In the genomic region with DNA sequence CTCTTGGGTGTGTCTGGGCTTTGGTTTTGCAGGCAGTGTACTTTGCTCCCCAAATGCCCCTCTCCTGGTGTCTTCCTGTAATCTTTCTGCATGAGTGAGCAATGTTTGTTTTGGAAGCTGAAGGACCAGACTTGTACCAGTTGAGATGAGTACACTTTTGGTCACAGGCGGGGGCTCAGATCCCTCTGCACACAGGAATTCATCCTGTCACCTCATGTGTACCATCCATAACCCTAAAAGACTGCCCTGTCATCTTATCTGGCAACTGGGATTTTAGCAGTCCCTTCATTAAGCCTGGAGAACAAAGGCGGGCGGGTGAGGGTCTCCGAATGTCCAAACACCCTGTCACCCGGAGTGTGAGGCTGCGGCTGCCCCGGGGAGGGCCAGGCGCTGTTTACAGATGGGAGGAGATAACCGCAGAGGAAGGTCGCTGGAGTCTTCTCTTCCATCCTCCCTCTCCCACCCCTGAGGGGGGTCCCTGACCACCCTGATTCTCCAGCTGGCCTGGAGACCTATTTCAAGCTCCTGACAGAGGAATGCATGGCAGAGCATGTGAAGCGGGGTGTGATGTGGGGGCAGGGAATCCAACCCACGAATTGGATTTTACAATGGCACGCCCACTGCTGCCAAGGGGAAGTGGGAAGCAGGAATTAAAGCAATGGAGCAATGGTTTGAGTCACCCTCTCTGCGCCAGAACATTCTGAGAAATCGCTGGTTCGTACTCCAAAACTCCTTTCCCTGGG, we compare ENCODE assay signal across 16 cellular contexts.
DNase-seq lines count a peak whose midpoint lies in the region; ATAC-seq, FAIRE-seq and TF ChIP-seq lines count a peak whose summit lies in the region.
"Had no signal": no experiment of that assay in that cellular context is flagged by ENCODE, and none has a peak within 500 bp of the region (broad histone marks: within the 10 kb centered on the region; RNA-seq: fewer than 3 reads in every experiment).

No MANE protein-coding gene starts in this region.

- H3K27ac Mint-ChIP-seq in astrocyte (ENCODE audit: unreplicated experiment): no peak overlapping the region
- H3K27ac Mint-ChIP-seq: dendritic cell treated with granulocyte-macrophage colony-stimulating factor and Interleukin-4, amounts not matched to agents 40 ng/mL and 50 ng/mL, for 4 days; HFFc6 had no signal

- intact Hi-C loops in HepG2 (cut with micrococcal nuclease; ENCODE audit: unreplicated experiment): no loop called here

- 0 out of 4 replicates have a peak, but pooled peaks of 1 of the 2 experiments have one; percentile 74 for TF ChIP-seq EP300 in HepG2 (IDR thresholded peaks at IDR 0.05; ENCODE audit: low read depth in 2 of 2, low read length in 2 of 2)
- peak; percentile 83; the same call in 1 of the 2 replicates for TF ChIP-seq EP300 in HepG2 (CRISPR knock-in tag; IDR thresholded peaks at IDR 0.05; ENCODE audit: borderline replicate concordance)

- H3K9me3 ChIP-seq in astrocyte (ENCODE audit: insufficient read depth, low read depth, low read length) (no peaks in the 10 kb centered on the region), HepG2 (ENCODE audit: low read length) (no peaks in the 10 kb centered on the region), Karpas-422 (ENCODE audit: low read length) (no peaks in the 10 kb centered on the region)
- no peaks in the 10 kb centered on the region for H3K9me3 ChIP-seq in effector memory CD4-positive, alpha-beta T cell (ENCODE audit: control insufficient read depth, low read length)
- H3K9me3 ChIP-seq: esophagus muscularis mucosa, left lung had no signal

- H4K20me1 ChIP-seq in astrocyte (ENCODE audit: insufficient read depth, low read length) (no peaks in the 10 kb centered on the region), HepG2 (ENCODE audit: insufficient read depth, low read length) (peaks cover 7% of the 10 kb centered on the region), Karpas-422 (ENCODE audit: insufficient read depth, low read depth, low read length) (no peaks in the 10 kb centered on the region)

- H3K27ac ChIP-seq in astrocyte (ENCODE audit: low read depth, low read length) (no peak overlapping the region), HepG2 (ENCODE audit: extremely low read length, insufficient read depth, low read length) (no peak overlapping the region), Karpas-422 (ENCODE audit: low read length) (no peak overlapping the region)
- H3K27ac ChIP-seq in effector memory CD4-positive, alpha-beta T cell (ENCODE audit: insufficient read depth, low read length, poor library complexity, severe bottlenecking): no peak overlapping the region
- H3K27ac ChIP-seq: esophagus muscularis mucosa, left lung had no signal

- H3K9ac ChIP-seq in astrocyte (ENCODE audit: low read length): no peak overlapping the region
- no peak overlapping the region for H3K9ac ChIP-seq in HepG2 (ENCODE audit: insufficient read depth, low read depth, low read length)
- H3K9ac ChIP-seq in Karpas-422 (ENCODE audit: low read length): no peak overlapping the region

- no peak for FAIRE-seq in astrocyte (lab: Jason Lieb, UNC)
- FAIRE-seq in HepG2 (lab: Jason Lieb, UNC): no peak
- FAIRE-seq: GM19239, K562 had no signal

- no peaks in the 10 kb centered on the region for H3K4me1 ChIP-seq in astrocyte (ENCODE audit: insufficient read depth, low read length)
- peaks cover 39% of the 10 kb centered on the region for H3K4me1 ChIP-seq in HepG2 (ENCODE audit: insufficient read depth, low read length)
- no peaks in the 10 kb centered on the region for H3K4me1 ChIP-seq in Karpas-422 (ENCODE audit: low read length)
- H3K4me1 ChIP-seq in effector memory CD4-positive, alpha-beta T cell (ENCODE audit: control insufficient read depth, insufficient read depth, low read length, poor library complexity, severe bottlenecking): no peaks in the 10 kb centered on the region
- H3K4me1 ChIP-seq: esophagus muscularis mucosa, left lung had no signal

- H3K27me3 Mint-ChIP-seq in astrocyte (ENCODE audit: low read depth, unreplicated experiment): peaks cover 42% of the 10 kb centered on the region

- H3K36me3 ChIP-seq in astrocyte (ENCODE audit: insufficient read depth, low read length): no peaks in the 10 kb centered on the region
- H3K36me3 ChIP-seq in HepG2 (replicated peaks in 1 of 2; ENCODE audit: control insufficient read depth in 1 of 2, insufficient read depth in 2 of 2, low read length in 2 of 2): no peaks in the 10 kb centered on the region
- H3K36me3 ChIP-seq in Karpas-422 (ENCODE audit: insufficient read depth, low read length): no peaks in the 10 kb centered on the region
- no peaks in the 10 kb centered on the region for H3K36me3 ChIP-seq in effector memory CD4-positive, alpha-beta T cell (ENCODE audit: control insufficient read depth, insufficient read depth, low read length)
- H3K36me3 ChIP-seq: esophagus muscularis mucosa, left lung had no signal

- H3K4me3 ChIP-seq in astrocyte (ENCODE audit: insufficient read depth, low read depth, low read length) (no peak overlapping the region), HepG2 (replicated peaks in 1 of 3; ENCODE audit: insufficient read depth in 1 of 3, low read depth in 2 of 3, low read length in 3 of 3) (peak overlapping the region in 1 of 3 experiments; percentile 11; a peak in 2 of 6 replicates), Karpas-422 (ENCODE audit: low read length) (no peak overlapping the region)
- H3K4me3 ChIP-seq in effector memory CD4-positive, alpha-beta T cell (ENCODE audit: insufficient read depth, low read depth, low read length, poor library complexity, severe bottlenecking): no peak overlapping the region
- H3K4me3 ChIP-seq: esophagus muscularis mucosa, K562, left lung had no signal

- no peaks in the 10 kb centered on the region for H3K9me3 Mint-ChIP-seq in astrocyte (ENCODE audit: unreplicated experiment)
- H3K9me3 Mint-ChIP-seq: dendritic cell treated with granulocyte-macrophage colony-stimulating factor and Interleukin-4, amounts not matched to agents 40 ng/mL and 50 ng/mL, for 4 days; HFFc6 had no signal

- TF ChIP-seq RAD21 in HepG2 (CRISPR knock-in tag; IDR thresholded peaks at IDR 0.05): no peak

- no peaks in the 10 kb centered on the region for H3K36me3 Mint-ChIP-seq in astrocyte (ENCODE audit: low read depth, unreplicated experiment)

- DNase-seq in AG20443 (ENCODE audit: low spot score) (peak; percentile 30), HuH-7.5 (ENCODE audit: low spot score) (peak; percentile 74), astrocyte (ENCODE audit: low read depth) (peak; percentile 8), HepG2 (ENCODE audit: low spot score) (peak; percentile 87), Karpas-422 (no peak), NCI-H2081 (lab: John Stamatoyannopoulos, UW) (no peak)
- DNase-seq in effector memory CD4-positive, alpha-beta T cell: no peak
- DNase-seq: HFFc6, hippocampal formation, left lung, NCI-H446 had no signal

- no peak for TF ChIP-seq POLR2A in HepG2 (IDR thresholded peaks at IDR 0.05; ENCODE audit: insufficient read depth in 1 of 2, low read depth in 2 of 2, low read length in 2 of 2)

- H2AFZ ChIP-seq in astrocyte (ENCODE audit: low read depth, low read length): no peak overlapping the region
- no peak overlapping the region for H2AFZ ChIP-seq in HepG2 (ENCODE audit: low read length)
- H2AFZ ChIP-seq in Karpas-422 (ENCODE audit: low read length): no peak overlapping the region

- peaks cover 10% of the 10 kb centered on the region for H3K4me1 Mint-ChIP-seq in astrocyte (ENCODE audit: low read depth, unreplicated experiment)

- no peak overlapping the region for H3K4me2 ChIP-seq in astrocyte (ENCODE audit: low read length)
- H3K4me2 ChIP-seq in HepG2 (ENCODE audit: low read depth, low read length): peak overlapping the region; percentile 47
- H3K4me2 ChIP-seq in Karpas-422 (ENCODE audit: low read depth, low read length, poor library complexity, severe bottlenecking): no peak overlapping the region

- TF ChIP-seq CTCF in astrocyte (IDR thresholded peaks at IDR 0.05; ENCODE audit: insufficient read depth, low read depth, low read length) (no peak), HepG2 (CRISPR knock-in tag; IDR thresholded peaks at IDR 0.05) (no peak)

- POLR2A ChIA-PET in HepG2 (lab: Yijun Ruan, JAX): no interaction called here

- H3K9me2 ChIP-seq in Karpas-422 (replicated peaks; ENCODE audit: insufficient read depth, low read length): no peaks in the 10 kb centered on the region

- CTCF ChIA-PET in HepG2 (lab: Yijun Ruan, JAX; ENCODE audit: low intra/inter-chr PET ratio, low total read pairs): no interaction called here

- H3K27me3 ChIP-seq in astrocyte (ENCODE audit: insufficient read depth, low read length) (no peaks in the 10 kb centered on the region), HepG2 (ENCODE audit: control insufficient read depth in 1 of 2, insufficient read depth in 2 of 2, low read length in 2 of 2) (peaks cover 2 to 67% of the 10 kb centered on the region in 2 experiments; a peak in 3 of 5 replicates), Karpas-422 (ENCODE audit: low read length) (no peaks in the 10 kb centered on the region)
- no peaks in the 10 kb centered on the region for H3K27me3 ChIP-seq in effector memory CD4-positive, alpha-beta T cell (replicated peaks; ENCODE audit: control insufficient read depth, insufficient read depth, low read length, poor library complexity, severe bottlenecking)

- ATAC-seq in HepG2 (peak; percentile 60), GM18520 (IDR thresholded peaks at IDR 0.05; ENCODE audit: unreplicated experiment) (no peak)
- ATAC-seq: left lung had no signal

- no peaks in the 10 kb centered on the region for H3K79me2 ChIP-seq in astrocyte (ENCODE audit: insufficient read depth, low read length)
- H3K79me2 ChIP-seq in HepG2 (ENCODE audit: insufficient read depth, low read length): no peaks in the 10 kb centered on the region
- H3K79me2 ChIP-seq in Karpas-422 (ENCODE audit: low read length): no peaks in the 10 kb centered on the region

- 7% methylated on average over 16 of the region's 16 CpGs for WGBS in HepG2 (ENCODE audit: low lambda C conversion rate)

- no TSS peak for BruUV-seq in HepG2 (replicated peaks; lab: Mats Ljungman, UMichigan)

- H3K4me3 Mint-ChIP-seq in astrocyte (ENCODE audit: unreplicated experiment): no peak overlapping the region
- H3K4me3 Mint-ChIP-seq: dendritic cell treated with granulocyte-macrophage colony-stimulating factor and Interleukin-4, amounts not matched to agents 40 ng/mL and 50 ng/mL, for 4 days; HFFc6 had no signal

- in situ Hi-C loops in HepG2 (cut with HindIII; ENCODE audit: extremely low pct_ligation_motif_present, low pct_unique_long_range_greater_than_20kb): no loop called here

Comparison
In these comparisons a context has a peak if more than half of its experiments do, and no peak if none do; other contexts are left out.
1. DNase-seq: peak in AG20443 (single experiment), HuH-7.5 (single experiment), astrocyte (single experiment) and HepG2 (single experiment); none in Karpas-422 (single experiment), NCI-H2081 (0 of 2) and effector memory CD4-positive, alpha-beta T cell (0 of 3).